1 cellular context compared by ENCODE assay signal in the genomic region with DNA sequence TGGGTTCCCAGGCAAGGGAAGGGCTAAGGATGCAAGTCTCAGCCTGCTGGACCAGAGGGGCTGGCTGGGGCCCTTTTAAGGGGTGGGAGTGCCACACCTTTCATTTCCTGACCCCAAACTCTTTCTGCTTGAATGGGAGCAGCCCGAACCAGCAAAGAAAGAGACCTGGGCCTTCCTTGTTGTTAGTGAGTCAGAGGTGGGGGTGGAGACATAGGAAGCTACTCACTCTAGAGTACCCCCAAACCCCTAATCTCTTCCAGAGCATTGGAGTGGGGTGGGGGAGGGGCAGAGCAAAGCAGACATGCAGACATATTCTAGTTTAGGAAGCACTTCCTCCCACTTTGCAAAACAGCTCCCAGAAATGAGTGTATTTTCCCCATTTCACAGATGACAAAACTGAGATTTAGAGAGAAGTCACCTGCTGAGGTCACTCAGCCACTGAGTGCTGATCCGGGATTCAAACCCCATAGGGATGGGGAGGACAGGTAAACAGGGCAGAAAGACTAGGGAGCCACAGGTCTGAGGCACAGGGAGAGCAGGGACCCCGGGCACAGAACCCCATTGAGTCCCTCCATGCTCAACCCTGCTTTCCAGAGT.
TF ChIP-seq lines count a peak whose summit lies in the region.

No MANE protein-coding gene starts in this region.

TF ChIP-seq in GM12878, 131 proteins besides CTCF, POLR2A, EP300 and RAD21:
- TF ChIP-seq SUPT20H (IDR thresholded peaks at IDR 0.05; ENCODE audit: borderline replicate concordance, control insufficient read depth, low read depth, low read length) = no peak
